Comparison of ENCODE assay signal across 1 cellular context in the genomic region with DNA sequence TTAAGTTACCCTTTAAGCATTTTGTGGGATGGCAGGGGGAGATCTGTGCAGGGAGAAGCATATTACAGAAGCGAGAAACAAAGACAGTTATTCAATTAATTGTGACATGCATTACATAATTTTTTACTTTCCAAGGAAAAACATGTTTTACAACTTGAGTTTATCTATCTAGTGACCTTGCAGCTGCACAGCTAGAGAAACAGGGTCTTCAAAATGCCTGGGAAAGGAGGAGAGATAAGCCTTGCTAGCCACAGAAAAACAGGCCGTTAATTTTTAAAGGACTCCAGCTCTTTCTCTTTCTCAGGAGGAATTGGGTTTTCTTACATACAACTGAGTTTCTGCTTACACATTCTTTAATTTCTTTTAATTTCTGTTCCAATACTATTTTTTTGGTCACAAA.
TF ChIP-seq lines count a peak whose summit lies in the region.

No MANE protein-coding gene starts in this region.

TF ChIP-seq in HepG2, 621 proteins besides CTCF, POLR2A, EP300 and RAD21:
- TF ChIP-seq ZEB1 (IDR thresholded peaks at IDR 0.05; ENCODE audit: insufficient replicate concordance, low read depth): no peak
- TF ChIP-seq, protein P1, sequence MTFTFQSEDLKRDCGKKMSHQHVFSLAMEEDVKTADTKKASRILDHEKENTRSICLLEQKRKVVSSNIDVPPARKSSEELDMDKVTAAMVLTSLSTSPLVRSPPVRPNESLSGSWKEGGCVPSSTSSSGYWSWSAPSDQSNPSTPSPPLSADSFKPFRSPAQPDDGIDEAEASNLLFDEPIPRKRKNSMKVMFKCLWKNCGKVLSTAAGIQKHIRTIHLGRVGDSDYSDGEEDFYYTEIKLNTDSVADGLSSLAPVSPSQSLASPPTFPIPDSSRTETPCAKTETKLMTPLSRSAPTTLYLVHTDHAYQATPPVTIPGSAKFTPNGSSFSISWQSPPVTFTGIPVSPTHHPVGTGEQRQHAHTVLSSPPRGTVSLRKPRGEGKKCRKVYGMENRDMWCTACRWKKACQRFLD (CRISPR knock-in tag; IDR thresholded peaks at IDR 0.05; ENCODE audit: borderline replicate concordance): no peak
- TF ChIP-seq BCL6 (CRISPR knock-in tag; IDR thresholded peaks at IDR 0.05): peak; percentile 84
- TF ChIP-seq, protein P2, sequence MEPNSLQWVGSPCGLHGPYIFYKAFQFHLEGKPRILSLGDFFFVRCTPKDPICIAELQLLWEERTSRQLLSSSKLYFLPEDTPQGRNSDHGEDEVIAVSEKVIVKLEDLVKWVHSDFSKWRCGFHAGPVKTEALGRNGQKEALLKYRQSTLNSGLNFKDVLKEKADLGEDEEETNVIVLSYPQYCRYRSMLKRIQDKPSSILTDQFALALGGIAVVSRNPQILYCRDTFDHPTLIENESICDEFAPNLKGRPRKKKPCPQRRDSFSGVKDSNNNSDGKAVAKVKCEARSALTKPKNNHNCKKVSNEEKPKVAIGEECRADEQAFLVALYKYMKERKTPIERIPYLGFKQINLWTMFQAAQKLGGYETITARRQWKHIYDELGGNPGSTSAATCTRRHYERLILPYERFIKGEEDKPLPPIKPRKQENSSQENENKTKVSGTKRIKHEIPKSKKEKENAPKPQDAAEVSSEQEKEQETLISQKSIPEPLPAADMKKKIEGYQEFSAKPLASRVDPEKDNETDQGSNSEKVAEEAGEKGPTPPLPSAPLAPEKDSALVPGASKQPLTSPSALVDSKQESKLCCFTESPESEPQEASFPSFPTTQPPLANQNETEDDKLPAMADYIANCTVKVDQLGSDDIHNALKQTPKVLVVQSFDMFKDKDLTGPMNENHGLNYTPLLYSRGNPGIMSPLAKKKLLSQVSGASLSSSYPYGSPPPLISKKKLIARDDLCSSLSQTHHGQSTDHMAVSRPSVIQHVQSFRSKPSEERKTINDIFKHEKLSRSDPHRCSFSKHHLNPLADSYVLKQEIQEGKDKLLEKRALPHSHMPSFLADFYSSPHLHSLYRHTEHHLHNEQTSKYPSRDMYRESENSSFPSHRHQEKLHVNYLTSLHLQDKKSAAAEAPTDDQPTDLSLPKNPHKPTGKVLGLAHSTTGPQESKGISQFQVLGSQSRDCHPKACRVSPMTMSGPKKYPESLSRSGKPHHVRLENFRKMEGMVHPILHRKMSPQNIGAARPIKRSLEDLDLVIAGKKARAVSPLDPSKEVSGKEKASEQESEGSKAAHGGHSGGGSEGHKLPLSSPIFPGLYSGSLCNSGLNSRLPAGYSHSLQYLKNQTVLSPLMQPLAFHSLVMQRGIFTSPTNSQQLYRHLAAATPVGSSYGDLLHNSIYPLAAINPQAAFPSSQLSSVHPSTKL (CRISPR knock-in tag; IDR thresholded peaks at IDR 0.05): 0 out of 2 replicates have a peak, but pooled peaks have one; percentile 21
- TF ChIP-seq, protein P3, sequence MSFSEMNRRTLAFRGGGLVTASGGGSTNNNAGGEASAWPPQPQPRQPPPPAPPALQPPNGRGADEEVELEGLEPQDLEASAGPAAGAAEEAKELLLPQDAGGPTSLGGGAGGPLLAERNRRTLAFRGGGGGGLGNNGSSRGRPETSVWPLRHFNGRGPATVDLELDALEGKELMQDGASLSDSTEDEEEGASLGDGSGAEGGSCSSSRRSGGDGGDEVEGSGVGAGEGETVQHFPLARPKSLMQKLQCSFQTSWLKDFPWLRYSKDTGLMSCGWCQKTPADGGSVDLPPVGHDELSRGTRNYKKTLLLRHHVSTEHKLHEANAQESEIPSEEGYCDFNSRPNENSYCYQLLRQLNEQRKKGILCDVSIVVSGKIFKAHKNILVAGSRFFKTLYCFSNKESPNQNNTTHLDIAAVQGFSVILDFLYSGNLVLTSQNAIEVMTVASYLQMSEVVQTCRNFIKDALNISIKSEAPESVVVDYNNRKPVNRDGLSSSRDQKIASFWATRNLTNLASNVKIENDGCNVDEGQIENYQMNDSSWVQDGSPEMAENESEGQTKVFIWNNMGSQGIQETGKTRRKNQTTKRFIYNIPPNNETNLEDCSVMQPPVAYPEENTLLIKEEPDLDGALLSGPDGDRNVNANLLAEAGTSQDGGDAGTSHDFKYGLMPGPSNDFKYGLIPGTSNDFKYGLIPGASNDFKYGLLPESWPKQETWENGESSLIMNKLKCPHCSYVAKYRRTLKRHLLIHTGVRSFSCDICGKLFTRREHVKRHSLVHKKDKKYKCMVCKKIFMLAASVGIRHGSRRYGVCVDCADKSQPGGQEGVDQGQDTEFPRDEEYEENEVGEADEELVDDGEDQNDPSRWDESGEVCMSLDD (CRISPR knock-in tag; IDR thresholded peaks at IDR 0.05; ENCODE audit: borderline replicate concordance): no peak
- TF ChIP-seq SOX13 (IDR thresholded peaks at IDR 0.05): no peak
- TF ChIP-seq SOX13 (CRISPR knock-in tag; conservative IDR thresholded peaks at IDR 0.05 in 1 of 2, IDR thresholded peaks at IDR 0.05 in 1 of 2): peak in 1 of 2 experiments; percentile 14; a peak in 1 of 4 replicates
TF ChIP-seq in HepG2: peak in this region for 3.
